Comparison of ENCODE assay signal across 22 cellular contexts in the genomic region with DNA sequence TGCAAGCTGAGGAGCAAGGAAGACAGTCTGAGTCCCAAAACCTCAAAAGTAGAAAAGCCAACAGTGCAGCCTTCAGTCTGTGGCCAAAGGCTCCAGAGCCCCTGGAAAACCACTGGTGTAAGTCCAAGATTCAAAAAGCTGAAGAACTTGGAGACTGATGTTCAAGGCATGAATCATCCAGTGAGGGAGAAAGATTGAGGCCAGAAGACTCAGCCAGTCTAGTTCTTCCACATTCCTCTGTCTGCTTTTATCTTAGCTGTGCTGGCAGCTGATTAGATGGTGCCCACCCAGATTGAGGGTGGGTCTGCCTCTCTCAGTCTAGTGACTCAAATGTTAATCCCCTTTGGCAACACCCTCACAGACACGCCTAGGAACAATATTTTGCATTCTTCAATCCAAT. TPM values are rescaled to one million over a fixed set of nuclear protein-coding genes. Genes with fewer than 3 reads are reported as not detected.
DNase-seq lines count a peak whose midpoint lies in the region; ATAC-seq and TF ChIP-seq lines count a peak whose summit lies in the region.
"Had no signal": no experiment of that assay in that cellular context is flagged by ENCODE, and none has a peak within 500 bp of the region (broad histone marks: within the 10 kb centered on the region; RNA-seq: fewer than 3 reads in every experiment).

No MANE protein-coding gene starts in this region.

- H3K4me1 Mint-ChIP-seq in MCF 10A (ENCODE audit: insufficient read depth, unreplicated experiment) (no peaks in the 10 kb centered on the region), chondrocyte (ENCODE audit: low read depth) (no peaks in the 10 kb centered on the region)

- H3K4me3 Mint-ChIP-seq in MCF 10A (ENCODE audit: unreplicated experiment) (no peak overlapping the region), chondrocyte (ENCODE audit: unreplicated experiment) (no peak overlapping the region)

- H3K4me2 ChIP-seq in mammary epithelial cell (ENCODE audit: insufficient read depth, low read depth, low read length) = peak overlapping the region; percentile 26

- CTCF ChIA-PET in mammary epithelial cell (lab: Charles Lee; ENCODE audit: low non-redundant PET) (no interaction called here), MCF 10A (lab: Yijun Ruan, JAX) (interaction anchor here (0.8 kb wide), 1 partner anchor 48 kb away, joined by 3 read pairs; no protein-coding TSS in a partner anchor)

- H3K9me3 ChIP-seq in mammary epithelial cell (replicated peaks; ENCODE audit: insufficient read depth, low read length) (no peaks in the 10 kb centered on the region), esophagus muscularis mucosa (no peaks in the 10 kb centered on the region)
- H3K9me3 ChIP-seq: heart right ventricle, tibial nerve had no signal

- TF ChIP-seq CTCF in mammary epithelial cell (conservative IDR thresholded peaks at IDR 0.05 in 1 of 2, IDR thresholded peaks at IDR 0.05 in 1 of 2; ENCODE audit: extremely low read depth in 1 of 2, insufficient read depth in 1 of 2, low read depth in 1 of 2, low read length in 2 of 2) = no peak
- no peak for TF ChIP-seq CTCF in MCF 10A (IDR thresholded peaks at IDR 0.05; ENCODE audit: unreplicated experiment)
- TF ChIP-seq CTCF in chondrocyte (IDR thresholded peaks at IDR 0.05) = no peak
- TF ChIP-seq CTCF in esophagus muscularis mucosa (IDR thresholded peaks at IDR 0.05) = no peak

- no peaks in the 10 kb centered on the region for H4K20me1 ChIP-seq in mammary epithelial cell (ENCODE audit: insufficient read depth, low read length)

- H3K79me2 ChIP-seq in mammary epithelial cell (ENCODE audit: insufficient read depth, low read length) = no peaks in the 10 kb centered on the region

- no peak overlapping the region for H3K9ac ChIP-seq in mammary epithelial cell (ENCODE audit: insufficient read depth, low read length)

- no peak for TF ChIP-seq POLR2A in esophagus muscularis mucosa (IDR thresholded peaks at IDR 0.05; ENCODE audit: low read depth)

- H3K27me3 Mint-ChIP-seq in MCF 10A (ENCODE audit: insufficient read depth, unreplicated experiment) = no peaks in the 10 kb centered on the region
- no peaks in the 10 kb centered on the region for H3K27me3 Mint-ChIP-seq in chondrocyte (ENCODE audit: low read depth)

- DNase-seq in mammary epithelial cell (peak; percentile 84), MCF 10A (ENCODE audit: unreplicated experiment) (no peak), astrocyte of the hippocampus (ENCODE audit: low read depth, low spot score) (peak; percentile 53), iris pigment epithelial cell (ENCODE audit: low read depth) (peak; percentile 77), HuH-7.5 (ENCODE audit: low spot score) (no peak), chondrocyte (ENCODE audit: low spot score) (no peak), esophagus muscularis mucosa (ENCODE audit: extremely low spot score) (no peak)
- DNase-seq: activated CD8-positive, alpha-beta memory T cell treated with anti-CD3 and anti-CD28 coated beads, Interleukin-2, amount 50 U/mL, for 4 hours; activated effector memory CD4-positive, alpha-beta T cell treated with anti-CD3 and anti-CD28 coated beads, Interleukin-2, amount 50 U/mL, for 16 hours; DMS79 treated with DMSO at 0.1 percent for 48 hours; heart right ventricle; NCI-H1048; NCI-H526 treated with DMSO at 0.1 percent for 48 hours; OCI-M1; retina; stimulated activated CD4-positive, alpha-beta T cell treated with anti-CD3 and anti-CD28 coated beads, Interleukin-15, amount 100 ng/mL, for 24 hours; stimulated activated naive CD4-positive, alpha-beta T cell had no signal

- intact Hi-C loops in mammary epithelial cell (cut with micrococcal nuclease) = no loop called here
- intact Hi-C loops in MCF 10A (cut with micrococcal nuclease) = no loop called here
- intact Hi-C loops in esophagus muscularis mucosa (cut with DNase I) = no loop called here

- no peaks in the 10 kb centered on the region for H3K36me3 ChIP-seq in mammary epithelial cell (ENCODE audit: insufficient read depth, low read length)
- H3K36me3 ChIP-seq in esophagus muscularis mucosa = no peaks in the 10 kb centered on the region
- H3K36me3 ChIP-seq: heart right ventricle, tibial nerve had no signal

- H3K4me1 ChIP-seq in mammary epithelial cell (ENCODE audit: insufficient read depth, low read length) (peaks cover 11% of the 10 kb centered on the region), esophagus muscularis mucosa (no peaks in the 10 kb centered on the region)
- H3K4me1 ChIP-seq: heart right ventricle, tibial nerve had no signal

- BruUV-seq in mammary epithelial cell (replicated peaks; lab: Mats Ljungman, UMichigan) (no TSS peak), MCF 10A (replicated peaks; lab: Mats Ljungman, UMichigan) (no TSS peak)

- H3K27ac Mint-ChIP-seq in MCF 10A (ENCODE audit: low read depth, unreplicated experiment) (no peak overlapping the region), chondrocyte (ENCODE audit: unreplicated experiment) (no peak overlapping the region)

- POLR2A ChIA-PET in MCF 10A (lab: Yijun Ruan, JAX) = no interaction called here

- no peak for TF ChIP-seq EP300 in esophagus muscularis mucosa (IDR thresholded peaks at IDR 0.05)

- H3K27ac ChIP-seq in mammary epithelial cell (ENCODE audit: insufficient read depth, low read depth, low read length) (no peak overlapping the region), esophagus muscularis mucosa (replicated peaks in 1 of 4) (no peak overlapping the region)
- H3K27ac ChIP-seq: 22Rv1, C4-2B, heart right ventricle, SK-N-MC, tibial nerve had no signal

- no peak for ATAC-seq in GM21529 (IDR thresholded peaks at IDR 0.05; ENCODE audit: unreplicated experiment)
- ATAC-seq: heart right ventricle had no signal

- 0% methylated on average over 1 of the region's 1 CpG for WGBS in mammary epithelial cell (ENCODE audit: low coverage, missing lambda C conversion rate)
- 80% methylated on average over 1 of the region's 1 CpG for WGBS in esophagus muscularis mucosa

- H3K36me3 Mint-ChIP-seq in MCF 10A (ENCODE audit: insufficient read depth, unreplicated experiment) = no peaks in the 10 kb centered on the region
- no peaks in the 10 kb centered on the region for H3K36me3 Mint-ChIP-seq in chondrocyte (ENCODE audit: low read depth)

- dilution Hi-C loops in mammary epithelial cell (cut with HindIII; ENCODE audit: low sequenced_read_pairs) = no loop called here

- in situ Hi-C loops in mammary epithelial cell (cut with MboI; ENCODE audit: low sequenced_read_pairs in 2 of 2) = no loop called here

- H3K27me3 ChIP-seq in mammary epithelial cell (ENCODE audit: insufficient read depth, low read length) = no peaks in the 10 kb centered on the region
- H3K27me3 ChIP-seq in esophagus muscularis mucosa = no peaks in the 10 kb centered on the region
- H3K27me3 ChIP-seq: heart right ventricle, tibial nerve had no signal

- no peak overlapping the region for H2AFZ ChIP-seq in mammary epithelial cell (ENCODE audit: low read depth, low read length)

- H3K4me3 ChIP-seq in mammary epithelial cell (replicated peaks in 1 of 3; ENCODE audit: insufficient read depth in 1 of 3, low read depth in 2 of 3, low read length in 3 of 3) (no peak overlapping the region), esophagus muscularis mucosa (no peak overlapping the region)
- H3K4me3 ChIP-seq: heart right ventricle, SK-N-MC, tibial nerve had no signal

- H3K9me3 Mint-ChIP-seq in MCF 10A (ENCODE audit: unreplicated experiment) (no peaks in the 10 kb centered on the region), chondrocyte (ENCODE audit: low read depth) (no peaks in the 10 kb centered on the region)

RNA-seq across cellular contexts. Expression of a gene that starts 20.1 kb away (rescaled TPM):
- total RNA-seq in mammary epithelial cell (10 to 100 TPM; 18.4 to 21.0 TPM), MCF 10A (2022) (7.8 and 8.1 TPM in 2 replicates), chondrocyte (12.7 to 24.6 TPM (median 15.6 TPM) in 3 replicates), esophagus muscularis mucosa (10 to 100 TPM; 34.5 to 71.3 (median 36.5) TPM)
- polyA plus RNA-seq in mammary epithelial cell = 12.5 TPM
- 11.4 TPM for polyA minus RNA-seq in mammary epithelial cell

Comparison
In these comparisons a context has a peak if more than half of its experiments do, and no peak if none do; other contexts are left out.
1. DNase-seq: peak in mammary epithelial cell (single experiment), astrocyte of the hippocampus (single experiment) and iris pigment epithelial cell (single experiment); none in MCF 10A (single experiment), HuH-7.5 (single experiment), chondrocyte (single experiment) and esophagus muscularis mucosa (single experiment).